In genomic region chr10:72242675-72243074, GRCh38 we compare ENCODE assay signal across 8 cellular contexts. TPM values are rescaled to one million over a fixed set of nuclear protein-coding genes. Genes with fewer than 3 reads are reported as not detected.
DNase-seq lines count a peak whose midpoint lies in the region; ATAC-seq, FAIRE-seq and TF ChIP-seq lines count a peak whose summit lies in the region.

No MANE protein-coding gene starts in this region.

- WGBS in GM12878 (ENCODE audit: insufficient coverage, insufficient replicate concordance, low lambda C conversion rate, missing lambda C conversion rate), result 85% methylated on average over 4 of the region's 4 CpGs

- DNase-seq in SKM-1 treated with dmso at 0.1 percent for 144 hours (lab: John Stamatoyannopoulos, UW; ENCODE audit: unreplicated experiment) (peak; percentile 42), SKM-1 (lab: John Stamatoyannopoulos, UW; ENCODE audit: unreplicated experiment) (no peak), GM12878 (ENCODE audit: low read depth, low spot score) (no peak), left lobe of liver (ENCODE audit: low spot score) (no peak), NCI-H345 (lab: John Stamatoyannopoulos, UW) (no peak)

- no peak overlapping the region; the same call in 1 of the 2 replicates for H3K4me2 ChIP-seq in GM12878 (ENCODE audit: control insufficient read depth, insufficient read depth)

- no TSS peak for BruUV-seq in GM12878 (replicated peaks; lab: Mats Ljungman, UMichigan)

- no peaks in the 10 kb centered on the region for H3K79me2 ChIP-seq in GM12878 (ENCODE audit: control insufficient read depth, insufficient read depth, low read length)

- no peak for TF ChIP-seq CTCF in GM12878 (IDR thresholded peaks at IDR 0.05 in 2 of 3, conservative IDR thresholded peaks at IDR 0.05 in 1 of 3; ENCODE audit: control insufficient read depth in 2 of 3, extremely low read depth in 1 of 3, insufficient read depth in 1 of 3, low read depth in 3 of 3, low read length in 3 of 3)

- no peak overlapping the region; the same call in 1 of the 2 replicates for H2AFZ ChIP-seq in GM12878 (ENCODE audit: control insufficient read depth, low read depth, low read length)

- POLR2A ChIA-PET in GM12878 (lab: Charles Lee), result interaction anchor here (0.7 to 2.1 kb wide), 5 partner anchors 10 to 94 kb away, joined by 3 to 7 read pairs (median 4); no protein-coding TSS in a partner anchor

- H3K4me1 ChIP-seq in GM12878 (ENCODE audit: control insufficient read depth, insufficient read depth, low read length), result peaks cover 55% of the 10 kb centered on the region
- H3K4me1 ChIP-seq in stomach smooth muscle (ENCODE audit: control insufficient read depth, insufficient read depth, low read length), result peaks cover 51% of the 10 kb centered on the region

- no peaks in the 10 kb centered on the region for H3K27me3 ChIP-seq in GM12878 (replicated peaks in 1 of 2; ENCODE audit: control insufficient read depth in 2 of 2, insufficient read depth in 2 of 2, low read length in 1 of 2)
- H3K27me3 ChIP-seq in stomach smooth muscle (ENCODE audit: control insufficient read depth in 1 of 2, insufficient read depth in 2 of 2, low read length in 2 of 2), result no peaks in the 10 kb centered on the region

- intact Hi-C loops in GM12878 (cut with micrococcal nuclease; ENCODE audit: unreplicated experiment), result no loop called here

- RAD21 ChIA-PET in GM12878 (lab: Charles Lee; ENCODE audit: unreplicated experiment), result interaction anchor here (0.9 to 10.5 kb wide), 3 partner anchors 14 to 89 kb away, joined by 3 to 185 read pairs (median 3); no protein-coding TSS in a partner anchor

- ATAC-seq in GM12878 (peak; percentile 22; the same call in 2 of the 3 replicates), left lobe of liver (peak; percentile 14), GM21786 (IDR thresholded peaks at IDR 0.05; ENCODE audit: unreplicated experiment) (no peak), HG02840 (IDR thresholded peaks at IDR 0.05; ENCODE audit: low FRiP score, unreplicated experiment) (no peak)

- H3K36me3 ChIP-seq in GM12878 (ENCODE audit: control insufficient read depth in 2 of 2, insufficient read depth in 2 of 2, low read length in 1 of 2), result no peaks in the 10 kb centered on the region
- H3K36me3 ChIP-seq in stomach smooth muscle (ENCODE audit: control insufficient read depth in 2 of 2, insufficient read depth in 2 of 2, low read length in 2 of 2), result peaks cover 0 to 3% of the 10 kb centered on the region in 2 donors

- H3K4me3 ChIP-seq in GM12878 (no peak overlapping the region), stomach smooth muscle (ENCODE audit: low read length in 2 of 2) (peak overlapping the region in 1 of 2 donors; percentile 49)

- no peak for FAIRE-seq in GM12878 (lab: Jason Lieb, UNC)

- H3K9ac ChIP-seq in GM12878 (ENCODE audit: control insufficient read depth, insufficient read depth, low read length), result no peak overlapping the region
- peak overlapping the region in 1 of 2 donors; percentile 47 for H3K9ac ChIP-seq in stomach smooth muscle (ENCODE audit: low read length in 2 of 2)

- CTCF ChIA-PET in GM12878 (lab: Yijun Ruan, JAX), result interaction anchor here (1.0 to 1.5 kb wide), 3 partner anchors 23 to 194 kb away, joined by 3 to 5 read pairs (median 3); no protein-coding TSS in a partner anchor

- SMC1A ChIA-PET in GM12878 (lab: Charles Lee; ENCODE audit: uncharacterized antibody, unreplicated experiment), result interaction anchor here (0.9 to 6.1 kb wide), 6 partner anchors 16 to 172 kb away, joined by 3 to 74 read pairs (median 4); no protein-coding TSS in a partner anchor

- TF ChIP-seq RAD21 in GM12878 (IDR thresholded peaks at IDR 0.05; ENCODE audit: insufficient read depth, low read depth, low read length), result no peak

- no peaks in the 10 kb centered on the region for H3K9me3 ChIP-seq in GM12878 (replicated peaks; ENCODE audit: control insufficient read depth, insufficient read depth, low read length)
- H3K9me3 ChIP-seq in stomach smooth muscle (ENCODE audit: control insufficient read depth in 2 of 2, low read length in 2 of 2), result no peaks in the 10 kb centered on the region

- no peaks in the 10 kb centered on the region for H4K20me1 ChIP-seq in GM12878 (ENCODE audit: control insufficient read depth, insufficient read depth)

- H3K27ac ChIP-seq in GM12878 (ENCODE audit: control insufficient read depth, insufficient read depth) (no peak overlapping the region), stomach smooth muscle (ENCODE audit: low read length) (peak overlapping the region; percentile 83)

- TF ChIP-seq EP300 in GM12878 (IDR thresholded peaks at IDR 0.05; ENCODE audit: borderline replicate concordance in 1 of 2, control insufficient read depth in 1 of 2, low read depth in 2 of 2, low read length in 2 of 2), result no peak

- in situ Hi-C loops in GM12878 (cut with MboI), result no loop called here

- no peak for TF ChIP-seq POLR2A in GM12878 (IDR thresholded peaks at IDR 0.05; ENCODE audit: low read depth, low read length)

TF ChIP-seq in GM12878, 131 proteins besides CTCF, POLR2A, EP300 and RAD21 (continues in another document):
- TF ChIP-seq IRF5 (IDR thresholded peaks at IDR 0.05; ENCODE audit: borderline replicate concordance) (no peak), LARP7 (IDR thresholded peaks at IDR 0.05) (no peak), EED (IDR thresholded peaks at IDR 0.05; ENCODE audit: low read depth) (0 out of 2 replicates have a peak, but pooled peaks have one; percentile 38), IKZF1 (conservative IDR thresholded peaks at IDR 0.05) (peak; percentile 31; the same call in 1 of the 2 replicates)

RNA-seq across cellular contexts. Expression of gene ASCC1, which starts 26.6 kb away (rescaled TPM):
- total RNA-seq in GM12878 (2013; cell fraction: nucleolus; rRNA removed), result 63.6 and 65.4 TPM in 2 replicates
- total RNA-seq in GM12878 (2014; rRNA removed), result 23.3 and 32.9 TPM in 2 replicates
- 40.4 and 41.9 TPM in 2 replicates for total RNA-seq in GM12878 (2014; rRNA removed; fragmentation: Illumina TruSeq; extraction: Trizol)
- 37.7 and 37.9 TPM in 2 replicates for total RNA-seq in GM12878 (2021)
- polyA plus RNA-seq in GM12878 (2011; ENCODE audit: low read depth), result 40.5 TPM
- polyA plus RNA-seq in GM12878 (2011; rRNA removed), result 80.6 and 113 TPM in 2 replicates
- polyA plus RNA-seq in GM12878 (2011; cell fraction: cytosol; rRNA removed), result 49.9 and 54.1 TPM in 2 replicates
- 40.7 and 40.9 TPM in 2 replicates for polyA plus RNA-seq in GM12878 (2011; cell fraction: nucleus; rRNA removed)
- 35.0 and 40.2 TPM in 2 replicates for polyA plus RNA-seq in GM12878 (2012)
- polyA plus RNA-seq in GM12878 (2014; fragmentation: Illumina TruSeq; extraction: Trizol), result 62.2 and 83.1 TPM in 2 replicates
- polyA plus RNA-seq in GM12878 (2014; fragmentation: Nextera tagmentation; extraction: Ambion mirVana), result 10 to 100 TPM; 41.6 to 49.9 TPM
- 40.8 and 40.9 TPM in 2 replicates for polyA plus RNA-seq in GM12878 (2014; rRNA removed)
- polyA plus RNA-seq in GM12878 (2016; fragmentation: Nextera tagmentation; extraction: Ambion mirVana), result 10 to 100 TPM; 43.8 to 47.2 TPM
- polyA minus RNA-seq in GM12878 (2011; rRNA and poly(A)+ RNA removed), result 86.5 and 91.9 TPM in 2 replicates
- 35.2 and 35.7 TPM in 2 replicates for polyA minus RNA-seq in GM12878 (2011; cell fraction: cytosol; rRNA and poly(A)+ RNA removed)
- 27.3 and 33.8 TPM in 2 replicates for polyA minus RNA-seq in GM12878 (2011; cell fraction: nucleus; rRNA and poly(A)+ RNA removed)
- total RNA-seq in left lobe of liver, result 27.9 TPM

RNA-seq across cellular contexts. Expression of gene ANAPC16, which starts 26.9 kb away (rescaled TPM):
- 59.7 and 67.5 TPM in 2 replicates for total RNA-seq in GM12878 (2013; cell fraction: nucleolus; rRNA removed)
- 69.0 and 78.1 TPM in 2 replicates for total RNA-seq in GM12878 (2014; rRNA removed)
- 80.2 and 80.3 TPM in 2 replicates for total RNA-seq in GM12878 (2014; rRNA removed; fragmentation: Illumina TruSeq; extraction: Trizol)
- 66.9 and 72.7 TPM in 2 replicates for total RNA-seq in GM12878 (2021)
- polyA plus RNA-seq in GM12878 (2011; ENCODE audit: low read depth), result 72.2 TPM
- 191 and 233 TPM in 2 replicates for polyA plus RNA-seq in GM12878 (2011; rRNA removed)
- polyA plus RNA-seq in GM12878 (2011; cell fraction: cytosol; rRNA removed), result 67.3 and 70.7 TPM in 2 replicates
- polyA plus RNA-seq in GM12878 (2011; cell fraction: nucleus; rRNA removed), result 29.0 and 44.9 TPM in 2 replicates
- polyA plus RNA-seq in GM12878 (2012), result 93.4 and 116 TPM in 2 replicates
- polyA plus RNA-seq in GM12878 (2014; fragmentation: Illumina TruSeq; extraction: Trizol), result 79.5 and 97.5 TPM in 2 replicates
- polyA plus RNA-seq in GM12878 (2014; fragmentation: Nextera tagmentation; extraction: Ambion mirVana), result 100 to 1,000 TPM; 178 to 208 TPM
- 89.1 and 123 TPM in 2 replicates for polyA plus RNA-seq in GM12878 (2014; rRNA removed)
- 100 to 1,000 TPM; 145 to 153 TPM for polyA plus RNA-seq in GM12878 (2016; fragmentation: Nextera tagmentation; extraction: Ambion mirVana)
- 39.7 TPM in 2 replicates for polyA minus RNA-seq in GM12878 (2011; rRNA and poly(A)+ RNA removed)
- 9.9 and 13.9 TPM in 2 replicates for polyA minus RNA-seq in GM12878 (2011; cell fraction: cytosol; rRNA and poly(A)+ RNA removed)
- polyA minus RNA-seq in GM12878 (2011; cell fraction: nucleus; rRNA and poly(A)+ RNA removed), result 7.0 and 7.7 TPM in 2 replicates
- 66.8 TPM for total RNA-seq in left lobe of liver

RNA-seq across cellular contexts. Expression of gene DDIT4, which starts 31.0 kb away (rescaled TPM):
- total RNA-seq in GM12878 (2013; cell fraction: nucleolus; rRNA removed), result 278 and 329 TPM in 2 replicates
- total RNA-seq in GM12878 (2014; rRNA removed) (227 and 228 TPM in 2 replicates), GM12878 (2014; rRNA removed; fragmentation: Illumina TruSeq; extraction: Trizol) (75.4 and 76.9 TPM in 2 replicates), GM12878 (2021) (192 and 210 TPM in 2 replicates), left lobe of liver (162 TPM)
- polyA plus RNA-seq in GM12878 (2011; ENCODE audit: low read depth), result 31.9 TPM
- polyA plus RNA-seq in GM12878 (2011; rRNA removed) (181 and 277 TPM in 2 replicates), GM12878 (2014; fragmentation: Illumina TruSeq; extraction: Trizol) (35.2 and 44.5 TPM in 2 replicates), GM12878 (2014; fragmentation: Nextera tagmentation; extraction: Ambion mirVana) (1 to 10 TPM; 2.1 to 5.0 TPM), GM12878 (2014; rRNA removed) (174 and 190 TPM in 2 replicates), GM12878 (2016; fragmentation: Nextera tagmentation; extraction: Ambion mirVana) (100 to 1,000 TPM; 245 to 268 TPM)
- polyA plus RNA-seq in GM12878 (2011; cell fraction: cytosol; rRNA removed), result 307 and 319 TPM in 2 replicates
- 445 and 463 TPM in 2 replicates for polyA plus RNA-seq in GM12878 (2011; cell fraction: nucleus; rRNA removed)
- polyA plus RNA-seq in GM12878 (2012), result 108 and 193 TPM in 2 replicates
- polyA minus RNA-seq in GM12878 (2011; rRNA and poly(A)+ RNA removed), result 219 and 366 TPM in 2 replicates
- 187 and 217 TPM in 2 replicates for polyA minus RNA-seq in GM12878 (2011; cell fraction: cytosol; rRNA and poly(A)+ RNA removed)
- polyA minus RNA-seq in GM12878 (2011; cell fraction: nucleus; rRNA and poly(A)+ RNA removed), result 480 and 614 TPM in 2 replicates

Comparison
In these comparisons a context has a peak if more than half of its experiments do, and no peak if none do; other contexts are left out.
1. ATAC-seq: peak in GM12878 (single experiment) and left lobe of liver (single experiment); none in GM21786 (single experiment) and HG02840 (single experiment).